In the genomic region with DNA sequence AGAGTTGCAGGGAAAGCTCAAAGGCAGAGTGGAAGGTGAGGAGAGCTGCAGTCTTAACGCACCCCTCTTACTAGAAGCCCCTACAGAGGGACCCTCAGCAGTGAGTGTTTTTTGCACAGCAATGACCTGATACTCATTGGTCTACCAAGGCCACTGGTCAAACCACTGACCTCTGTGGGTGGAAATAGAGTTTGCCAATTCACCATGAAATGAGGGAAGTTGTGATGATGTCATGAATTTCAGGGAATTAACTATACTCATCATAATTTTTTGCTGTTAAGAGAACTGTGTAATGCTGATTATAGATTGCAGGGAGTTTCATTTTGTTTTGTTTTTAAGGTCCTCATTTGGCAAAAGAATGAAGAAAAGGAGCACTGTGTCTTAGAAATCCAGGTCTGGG, we compare ENCODE assay signal across 24 cellular contexts.
"Had no signal": no experiment of that assay in that cellular context is flagged by ENCODE, and none has a peak within 500 bp of the region (broad histone marks: within the 10 kb centered on the region; RNA-seq: fewer than 3 reads in every experiment).

No MANE protein-coding gene starts in this region.

- H3K27ac ChIP-seq: breast epithelium, epithelial cell of prostate, ovary, prostate gland, right atrium auricular region, thoracic aorta, upper lobe of left lung had no signal

- DNase-seq: activated CD4-positive, alpha-beta T cell treated with anti-CD3 and anti-CD28 coated beads for 36 hours; activated CD4-positive, alpha-beta T cell treated with anti-CD3 and anti-CD28 coated beads, Interleukin-2, amount 50 U/mL, for 4 hours; activated CD8-positive, alpha-beta memory T cell treated with anti-CD3 and anti-CD28 coated beads for 24 hours; activated CD8-positive, alpha-beta memory T cell treated with anti-CD3 and anti-CD28 coated beads, Interleukin-2, amount 50 U/mL, for 4 hours; activated naive CD4-positive, alpha-beta T cell; activated T-cell treated with anti-CD3 and anti-CD28 coated beads, Interleukin-2, amount 50 U/mL, for 4 hours; amniotic stem cell; endodermal cell; immature natural killer cell; kidney glomerular epithelial cell; left ventricle myocardium superior; mammary epithelial cell; ovary; stimulated activated CD4-positive, alpha-beta T cell treated with anti-CD3 and anti-CD28 coated beads, Interleukin-4, amount 100 ng/mL, for 24 hours; stimulated activated naive CD4-positive, alpha-beta T cell treated with Interleukin-2 at 50 U/mL for 16 hours; upper lobe of left lung had no signal

- FAIRE-seq: colon had no signal

- H3K36me3 ChIP-seq: breast epithelium, ovary, prostate gland, right atrium auricular region, thoracic aorta, upper lobe of left lung had no signal

- H3K4me1 ChIP-seq: breast epithelium, prostate gland, right atrium auricular region, upper lobe of left lung had no signal

- H3K27me3 ChIP-seq: breast epithelium, ovary, right atrium auricular region, upper lobe of left lung had no signal

- ATAC-seq: activated CD4-positive, alpha-beta T cell treated with anti-CD3 and anti-CD28 coated beads for 36 hours; activated T-cell treated with anti-CD3 and anti-CD28 coated beads, Interleukin-2, amount 50 U/mL, for 4 hours; left ventricle myocardium superior; natural killer cell treated with Interleukin-12 subunit alpha and Interleukin-12 subunit beta and Interleukin-15 and Interleukin-18, amount 100 ng/mL, for 72 hours; WTC11 had no signal

- H3K4me3 ChIP-seq: breast epithelium, ovary, prostate gland, right atrium auricular region, thoracic aorta, upper lobe of left lung had no signal

- H3K9me3 ChIP-seq: breast epithelium, ovary, prostate gland, right atrium auricular region, thoracic aorta, upper lobe of left lung had no signal
